ENCODE assay signal across 16 cellular contexts in the genomic region with DNA sequence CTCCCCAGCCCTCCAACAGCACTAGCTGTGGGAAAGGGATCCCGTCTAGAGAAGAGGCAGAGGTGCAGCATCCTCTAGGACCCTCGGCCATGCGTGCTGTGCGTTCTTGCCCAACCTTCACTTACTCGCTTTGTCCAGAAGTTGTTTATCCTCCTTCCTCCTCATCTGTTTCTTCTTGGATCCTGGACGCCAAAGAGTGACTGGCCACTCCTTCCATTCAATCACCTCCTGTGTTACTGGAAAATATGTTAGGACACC.
DNase-seq lines count a peak whose midpoint lies in the region; ATAC-seq and TF ChIP-seq lines count a peak whose summit lies in the region.
"Had no signal": no experiment of that assay in that cellular context is flagged by ENCODE, and none has a peak within 500 bp of the region (broad histone marks: within the 10 kb centered on the region; RNA-seq: fewer than 3 reads in every experiment).

No MANE protein-coding gene starts in this region.

- intact Hi-C loops in esophagus muscularis mucosa (cut with DNase I), result loop anchor here (10.0 kb wide), 1 partner anchor 98 kb away; no protein-coding TSS in a partner anchor

- H3K9me3 ChIP-seq in esophagus muscularis mucosa (no peaks in the 10 kb centered on the region), suprapubic skin (no peaks in the 10 kb centered on the region)
- H3K9me3 ChIP-seq: SJSA1 had no signal

- H3K27ac Mint-ChIP-seq in activated T-helper 17 cell treated with anti-CD3 and anti-CD28 coated beads, Interleukin-2, amount 50 U/mL, for 72 hours, result peak overlapping the region; percentile 21
- no peak overlapping the region for H3K27ac Mint-ChIP-seq in osteocyte (ENCODE audit: unreplicated experiment)

- DNase-seq in esophagus muscularis mucosa (ENCODE audit: extremely low spot score), result no peak
- DNase-seq in osteocyte (ENCODE audit: extremely low spot score, unreplicated experiment), result peak; percentile 48
- DNase-seq in suprapubic skin (ENCODE audit: low spot score in 2 of 2), result peak in 1 of 2 donors; percentile 40
- DNase-seq in H7, result no peak
- DNase-seq: foreskin melanocyte; MV-4-11; NCI-H2029 treated with DMSO at 0.1 percent for 48 hours; NCI-H510A; stimulated activated naive CD4-positive, alpha-beta T cell had no signal

- H3K27me3 ChIP-seq in esophagus muscularis mucosa (no peaks in the 10 kb centered on the region), suprapubic skin (no peaks in the 10 kb centered on the region), H7 (ENCODE audit: control insufficient read depth, insufficient read depth, low read length) (no peaks in the 10 kb centered on the region)
- H3K27me3 ChIP-seq: SJSA1 had no signal

- H3K4me3 Mint-ChIP-seq in activated T-helper 17 cell treated with anti-CD3 and anti-CD28 coated beads, Interleukin-2, amount 50 U/mL, for 72 hours, result no peak overlapping the region
- H3K4me3 Mint-ChIP-seq in osteocyte (ENCODE audit: unreplicated experiment), result no peak overlapping the region

- no peak overlapping the region for H3K4me3 ChIP-seq in esophagus muscularis mucosa
- no peak overlapping the region for H3K4me3 ChIP-seq in suprapubic skin
- no peak overlapping the region for H3K4me3 ChIP-seq in H7 (ENCODE audit: insufficient read depth, low read depth, low read length)
- H3K4me3 ChIP-seq: SJSA1 had no signal

- 64% methylated on average over 6 of the region's 6 CpGs for WGBS in esophagus muscularis mucosa
- 77% methylated on average over 6 of the region's 6 CpGs for WGBS in suprapubic skin

- TF ChIP-seq CTCF in esophagus muscularis mucosa (IDR thresholded peaks at IDR 0.05) (no peak), osteocyte (IDR thresholded peaks at IDR 0.05) (no peak), suprapubic skin (IDR thresholded peaks at IDR 0.05) (no peak)

- H3K36me3 ChIP-seq in esophagus muscularis mucosa (no peaks in the 10 kb centered on the region), suprapubic skin (no peaks in the 10 kb centered on the region), H7 (replicated peaks; ENCODE audit: control insufficient read depth, insufficient read depth, low read length) (no peaks in the 10 kb centered on the region)
- H3K36me3 ChIP-seq: SJSA1 had no signal

- H3K27ac ChIP-seq in esophagus muscularis mucosa (replicated peaks in 1 of 4), result peak overlapping the region; percentile 88 to 91 (median 90)
- peak overlapping the region; percentile 57 for H3K27ac ChIP-seq in suprapubic skin
- H3K27ac ChIP-seq: HL-60, parathyroid adenoma, SJSA1 had no signal

- no peaks in the 10 kb centered on the region for H3K9me3 Mint-ChIP-seq in activated T-helper 17 cell treated with anti-CD3 and anti-CD28 coated beads, Interleukin-2, amount 50 U/mL, for 72 hours
- H3K9me3 Mint-ChIP-seq in osteocyte (ENCODE audit: unreplicated experiment), result no peaks in the 10 kb centered on the region

- peaks cover 5% of the 10 kb centered on the region for H3K4me1 Mint-ChIP-seq in activated T-helper 17 cell treated with anti-CD3 and anti-CD28 coated beads, Interleukin-2, amount 50 U/mL, for 72 hours
- H3K4me1 Mint-ChIP-seq in osteocyte (ENCODE audit: unreplicated experiment), result peaks cover 10% of the 10 kb centered on the region

- peaks cover 30 to 80% (median 64%) of the 10 kb centered on the region in 4 donors for H3K4me1 ChIP-seq in esophagus muscularis mucosa
- H3K4me1 ChIP-seq in suprapubic skin, result peaks cover 38% of the 10 kb centered on the region

- H3K36me3 Mint-ChIP-seq in activated T-helper 17 cell treated with anti-CD3 and anti-CD28 coated beads, Interleukin-2, amount 50 U/mL, for 72 hours (ENCODE audit: low read depth), result no peaks in the 10 kb centered on the region
- no peaks in the 10 kb centered on the region for H3K36me3 Mint-ChIP-seq in osteocyte (ENCODE audit: unreplicated experiment)

- no peak for ATAC-seq in activated T-helper 17 cell treated with anti-CD3 and anti-CD28 coated beads, Interleukin-2, amount 50 U/mL, for 72 hours (replicated peaks)
- ATAC-seq in HG02678 (IDR thresholded peaks at IDR 0.05; ENCODE audit: unreplicated experiment) (no peak), HG02981 (IDR thresholded peaks at IDR 0.05; ENCODE audit: unreplicated experiment) (no peak)
- ATAC-seq: left lobe of liver had no signal

- TF ChIP-seq POLR2A in esophagus muscularis mucosa (IDR thresholded peaks at IDR 0.05; ENCODE audit: low read depth) (no peak), suprapubic skin (IDR thresholded peaks at IDR 0.05) (no peak)

- TF ChIP-seq EP300 in esophagus muscularis mucosa (IDR thresholded peaks at IDR 0.05) (no peak), suprapubic skin (IDR thresholded peaks at IDR 0.05) (no peak)

- H3K27me3 Mint-ChIP-seq in activated T-helper 17 cell treated with anti-CD3 and anti-CD28 coated beads, Interleukin-2, amount 50 U/mL, for 72 hours, result no peaks in the 10 kb centered on the region
- H3K27me3 Mint-ChIP-seq in osteocyte (ENCODE audit: unreplicated experiment), result no peaks in the 10 kb centered on the region
